25 cellular contexts compared by ENCODE assay signal in the genomic region with DNA sequence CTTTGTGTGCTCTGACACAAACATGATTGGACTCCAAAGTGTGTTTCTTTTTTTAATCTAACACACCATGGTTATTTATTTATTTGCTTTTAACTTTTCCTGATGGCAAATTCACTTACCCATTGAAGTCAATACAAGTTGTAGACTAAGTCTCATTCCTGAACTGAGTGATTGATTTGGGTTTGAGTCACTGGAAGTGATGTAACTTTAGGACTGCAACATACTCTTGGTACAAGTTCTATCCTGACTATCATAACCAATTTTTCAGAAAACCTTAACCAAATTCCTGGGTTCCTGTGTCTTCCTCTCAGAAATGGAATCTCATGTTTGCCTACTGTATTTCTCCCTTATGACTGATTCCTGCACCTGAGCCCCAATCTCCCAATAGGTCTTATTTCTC.
"Had no signal": no experiment of that assay in that cellular context is flagged by ENCODE, and none has a peak within 500 bp of the region (broad histone marks: within the 10 kb centered on the region; RNA-seq: fewer than 3 reads in every experiment).

No MANE protein-coding gene starts in this region.

- FAIRE-seq: urothelium cell line had no signal

- H2AFZ ChIP-seq: neural progenitor cell, parathyroid adenoma had no signal

- ATAC-seq: natural killer cell; psoas muscle; right cardiac atrium; right lobe of liver; stimulated activated effector memory CD8-positive, alpha-beta T cell treated with anti-CD3 and anti-CD28 coated beads, Interleukin-12 subunit alpha, Interleukin-12 subunit beta, amount 100 ng/mL, for 72 hours; stimulated activated naive B cell treated with anti-CD40 and anti-IgM and Interleukin-4, amounts not matched to agents 10 μg/mL and 1 μg/mL and 100 μg/mL, for 72 hours had no signal

- H3K4me1 ChIP-seq: neural progenitor cell, parathyroid adenoma, psoas muscle, right lobe of liver, sigmoid colon, stomach, thyroid gland, tibial nerve, upper lobe of left lung had no signal

- H3K9me3 ChIP-seq: ovary, psoas muscle, right lobe of liver, sigmoid colon, stomach, thoracic aorta, thyroid gland, tibial nerve, upper lobe of left lung had no signal

- DNase-seq: natural killer cell; occipital lobe; ovary; posterior cingulate gyrus; psoas muscle; right cardiac atrium; right lobe of liver; sigmoid colon; small intestine; stimulated activated CD4-positive, alpha-beta T cell treated with anti-CD3 and anti-CD28 coated beads, Interleukin-15, amount 100 ng/mL, for 24 hours; stimulated activated CD4-positive, alpha-beta T cell treated with anti-CD3 and anti-CD28 coated beads, Interleukin-2, amount 100 ng/mL, for 24 hours; stimulated activated CD4-positive, alpha-beta T cell treated with anti-CD3 and anti-CD28 coated beads, Interleukin-2, amount 100 ng/mL, for 48 hours; stimulated activated CD4-positive, alpha-beta T cell treated with anti-CD3 and anti-CD28 coated beads, Interleukin-4, amount 100 ng/mL, for 24 hours; stimulated activated naive B cell treated with anti-CD40 and anti-IgM and Interleukin-4, amounts not matched to agents 10 μg/mL and 1 μg/mL and 100 μg/mL, for 72 hours; stimulated activated naive CD4-positive, alpha-beta T cell treated with Interleukin-2 at 50 U/mL for 16 hours; stomach; thyroid gland; trophoblast cell; upper lobe of left lung had no signal

- H3K4me3 ChIP-seq: neural progenitor cell, ovary, psoas muscle, right lobe of liver, sigmoid colon, stomach, thoracic aorta, thyroid gland, tibial nerve, upper lobe of left lung had no signal

- H3K4me2 ChIP-seq: neural progenitor cell had no signal

- H3K36me3 ChIP-seq: neural progenitor cell, ovary, right lobe of liver, sigmoid colon, stomach, thoracic aorta, thyroid gland, tibial nerve, upper lobe of left lung had no signal

- H3K27me3 ChIP-seq: neural progenitor cell, ovary, right lobe of liver, sigmoid colon, stomach, thyroid gland, tibial nerve, upper lobe of left lung had no signal

- H3K79me2 ChIP-seq: parathyroid adenoma had no signal

- H3K27ac ChIP-seq: neural progenitor cell, ovary, parathyroid adenoma, psoas muscle, right lobe of liver, sigmoid colon, stomach, thoracic aorta, thyroid gland, tibial nerve, upper lobe of left lung had no signal

- H3K9ac ChIP-seq: neural progenitor cell, parathyroid adenoma had no signal
